In genomic region chr2:224260605-224261004, GRCh38 we compare ENCODE assay signal across 16 cellular contexts.
DNase-seq lines count a peak whose midpoint lies in the region; ATAC-seq and TF ChIP-seq lines count a peak whose summit lies in the region.
"Had no signal": no experiment of that assay in that cellular context is flagged by ENCODE, and none has a peak within 500 bp of the region (broad histone marks: within the 10 kb centered on the region; RNA-seq: fewer than 3 reads in every experiment).

No MANE protein-coding gene starts in this region.

- ATAC-seq in left ventricle myocardium superior = peak; percentile 57
- ATAC-seq: mucosa of descending colon had no signal

- no peaks in the 10 kb centered on the region for H3K27me3 Mint-ChIP-seq in Caco-2 (ENCODE audit: insufficient read depth, unreplicated experiment)
- H3K27me3 Mint-ChIP-seq in activated naive CD4-positive, alpha-beta T cell treated with anti-CD3 and anti-CD28 coated beads, Interleukin-2, amount 10 ng/mL, durations not matched to agents 7 days and 5 days = no peaks in the 10 kb centered on the region

- H3K27ac Mint-ChIP-seq in Caco-2 (ENCODE audit: unreplicated experiment) = no peak overlapping the region
- no peak overlapping the region for H3K27ac Mint-ChIP-seq in activated naive CD4-positive, alpha-beta T cell treated with anti-CD3 and anti-CD28 coated beads, Interleukin-2, amount 10 ng/mL, durations not matched to agents 7 days and 5 days
- H3K27ac Mint-ChIP-seq: activated CD4-positive, alpha-beta memory T cell treated with anti-CD3 and anti-CD28 coated beads, Interleukin-2, amount 10 ng/mL, durations not matched to agents 7 days and 5 days; CD4-positive, CD25-positive, alpha-beta regulatory T cell had no signal

- intact Hi-C loops in left ventricle myocardium superior (cut with micrococcal nuclease) (no loop called here), Caco-2 (cut with micrococcal nuclease; ENCODE audit: unreplicated experiment) (no loop called here)

- no peaks in the 10 kb centered on the region for H3K9me3 Mint-ChIP-seq in Caco-2 (ENCODE audit: unreplicated experiment)
- H3K9me3 Mint-ChIP-seq in activated naive CD4-positive, alpha-beta T cell treated with anti-CD3 and anti-CD28 coated beads, Interleukin-2, amount 10 ng/mL, durations not matched to agents 7 days and 5 days = no peaks in the 10 kb centered on the region
- H3K9me3 Mint-ChIP-seq: activated CD4-positive, alpha-beta memory T cell treated with anti-CD3 and anti-CD28 coated beads, Interleukin-2, amount 10 ng/mL, durations not matched to agents 7 days and 5 days had no signal

- H3K36me3 ChIP-seq in Caco-2 (ENCODE audit: control insufficient read depth, insufficient read depth, low read length) = no peaks in the 10 kb centered on the region
- H3K36me3 ChIP-seq: ascending aorta, thoracic aorta had no signal

- H3K27me3 ChIP-seq in Caco-2 (replicated peaks; ENCODE audit: control insufficient read depth, insufficient read depth, low read length) = no peaks in the 10 kb centered on the region
- H3K27me3 ChIP-seq: ascending aorta had no signal

- POLR2A ChIA-PET in Caco-2 (lab: Charles Lee) = no interaction called here

- no peak overlapping the region for H3K4me3 Mint-ChIP-seq in Caco-2 (ENCODE audit: unreplicated experiment)
- no peak overlapping the region for H3K4me3 Mint-ChIP-seq in activated naive CD4-positive, alpha-beta T cell treated with anti-CD3 and anti-CD28 coated beads, Interleukin-2, amount 10 ng/mL, durations not matched to agents 7 days and 5 days
- H3K4me3 Mint-ChIP-seq: activated CD4-positive, alpha-beta memory T cell treated with anti-CD3 and anti-CD28 coated beads, Interleukin-2, amount 10 ng/mL, durations not matched to agents 7 days and 5 days; CD4-positive, CD25-positive, alpha-beta regulatory T cell had no signal

- no peaks in the 10 kb centered on the region for H3K36me3 Mint-ChIP-seq in Caco-2 (ENCODE audit: insufficient read depth, unreplicated experiment)
- no peaks in the 10 kb centered on the region for H3K36me3 Mint-ChIP-seq in activated naive CD4-positive, alpha-beta T cell treated with anti-CD3 and anti-CD28 coated beads, Interleukin-2, amount 10 ng/mL, durations not matched to agents 7 days and 5 days
- H3K36me3 Mint-ChIP-seq: CD4-positive, CD25-positive, alpha-beta regulatory T cell had no signal

- CTCF ChIA-PET in Caco-2 (lab: Charles Lee) = no interaction called here
- CTCF ChIA-PET in activated naive CD4-positive, alpha-beta T cell treated with anti-CD3 and anti-CD28 coated beads, Interleukin-2, amount 10 ng/mL, durations not matched to agents 7 days and 5 days (lab: Charles Lee) = no interaction called here

- DNase-seq in NCI-H82 (lab: John Stamatoyannopoulos, UW) = peak; percentile 90
- DNase-seq in amniotic epithelial cell (ENCODE audit: low read depth) = peak; percentile 72
- DNase-seq in left ventricle myocardium superior = no peak
- DNase-seq in stromal cell of bone marrow (ENCODE audit: low read depth) = peak; percentile 54
- no peak for DNase-seq in occipital lobe (lab: John Stamatoyannopoulos, UW)
- no peak for DNase-seq in Caco-2
- no peak for DNase-seq in activated naive CD4-positive, alpha-beta T cell treated with anti-CD3 and anti-CD28 coated beads, Interleukin-2, amount 10 ng/mL, durations not matched to agents 7 days and 5 days
- DNase-seq: activated CD4-positive, alpha-beta memory T cell treated with anti-CD3 and anti-CD28 coated beads, Interleukin-2, amount 10 ng/mL, durations not matched to agents 7 days and 5 days; CD4-positive, CD25-positive, alpha-beta regulatory T cell; NCI-H2107; NCI-H748 treated with DMSO at 0.1 percent for 48 hours; posterior cingulate gyrus; SHP77 had no signal

- no peak overlapping the region for H3K4me3 ChIP-seq in Caco-2 (ENCODE audit: low read depth, low read length)
- H3K4me3 ChIP-seq: ascending aorta, mucosa of descending colon, thoracic aorta had no signal

- peaks cover 13% of the 10 kb centered on the region for H3K4me1 Mint-ChIP-seq in Caco-2 (ENCODE audit: low read depth, unreplicated experiment)
- H3K4me1 Mint-ChIP-seq in activated naive CD4-positive, alpha-beta T cell treated with anti-CD3 and anti-CD28 coated beads, Interleukin-2, amount 10 ng/mL, durations not matched to agents 7 days and 5 days = no peaks in the 10 kb centered on the region
- H3K4me1 Mint-ChIP-seq: activated CD4-positive, alpha-beta memory T cell treated with anti-CD3 and anti-CD28 coated beads, Interleukin-2, amount 10 ng/mL, durations not matched to agents 7 days and 5 days; CD4-positive, CD25-positive, alpha-beta regulatory T cell had no signal

- 0 out of 2 replicates have a peak, but pooled peaks cover 11% of the 10 kb centered on the region for H3K4me1 ChIP-seq in Caco-2

- no peaks in the 10 kb centered on the region for H3K9me3 ChIP-seq in Caco-2
- H3K9me3 ChIP-seq: ascending aorta, mucosa of descending colon, thoracic aorta had no signal

- no TSS peak for BruUV-seq in Caco-2 (replicated peaks; lab: Mats Ljungman, UMichigan)

- no peak for TF ChIP-seq CTCF in Caco-2 (IDR thresholded peaks at IDR 0.05; ENCODE audit: insufficient read depth in 1 of 2, low read depth in 1 of 2, low read length in 1 of 2, severe bottlenecking in 1 of 2, unreplicated experiment in 1 of 2)

Comparison
In these comparisons a context has a peak if more than half of its experiments do, and no peak if none do; other contexts are left out.
1. DNase-seq: peak in NCI-H82 (single experiment), amniotic epithelial cell (single experiment) and stromal cell of bone marrow (single experiment); none in left ventricle myocardium superior (single experiment), occipital lobe (single experiment), Caco-2 (0 of 2) and activated naive CD4-positive, alpha-beta T cell treated with anti-CD3 and anti-CD28 coated beads, Interleukin-2, amount 10 ng/mL, durations not matched to agents 7 days and 5 days (single experiment).